25 cellular contexts compared by ENCODE assay signal in the genomic region with DNA sequence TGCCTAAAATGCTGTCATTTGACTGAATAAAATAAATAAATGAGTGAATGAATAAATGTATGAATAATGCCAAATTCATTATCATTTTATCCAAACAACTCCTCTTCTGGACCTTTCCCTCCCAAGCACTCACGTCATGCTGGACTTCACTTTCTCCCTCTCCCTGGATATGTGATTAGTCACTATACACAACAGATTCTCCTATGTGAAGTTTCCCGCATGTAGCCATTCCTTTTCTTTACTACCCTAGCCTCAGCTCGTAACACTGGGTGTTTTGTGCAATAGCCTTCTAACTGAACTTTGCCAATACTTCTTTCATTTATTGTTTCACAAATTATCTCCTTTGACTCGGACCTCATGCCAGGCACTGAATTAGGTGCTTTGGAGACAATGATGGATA.
A peak's percentile ranks its signal among the peaks of the same experiment; 100 is the strongest.
DNase-seq lines count a peak whose midpoint lies in the region; ATAC-seq, FAIRE-seq and TF ChIP-seq lines count a peak whose summit lies in the region.
"Had no signal": no experiment of that assay in that cellular context is flagged by ENCODE, and none has a peak within 500 bp of the region (broad histone marks: within the 10 kb centered on the region; RNA-seq: fewer than 3 reads in every experiment).

No MANE protein-coding gene starts in this region.

- no peaks in the 10 kb centered on the region for H4K20me1 ChIP-seq in fibroblast of lung (ENCODE audit: control insufficient read depth, extremely low read depth, insufficient read depth, low read length)
- H4K20me1 ChIP-seq: BLaER1 treated with 17β-estradiol and CSF1 and Interleukin-3, amounts not matched to agents 10 nM and 100 nM had no signal

- no peak for FAIRE-seq in urothelium cell line (lab: Jason Lieb, UNC)
- FAIRE-seq: A204.1, D721Med had no signal

- no peak overlapping the region for H2AFZ ChIP-seq in fibroblast of lung (ENCODE audit: low read length)
- H2AFZ ChIP-seq: GM23338 had no signal

- peaks cover 29% of the 10 kb centered on the region for H3K9me3 ChIP-seq in MG63
- no peaks in the 10 kb centered on the region for H3K9me3 ChIP-seq in fibroblast of lung (ENCODE audit: control insufficient read depth, insufficient read depth, low read depth, low read length)
- peaks cover 0 to 3% (median 0%) of the 10 kb centered on the region in 4 donors for H3K9me3 ChIP-seq in Peyer's patch

- no peaks in the 10 kb centered on the region for H3K36me3 ChIP-seq in MG63
- H3K36me3 ChIP-seq in fibroblast of lung (ENCODE audit: control insufficient read depth, insufficient read depth, low read length) = no peaks in the 10 kb centered on the region
- no peaks in the 10 kb centered on the region for H3K36me3 ChIP-seq in Peyer's patch
- H3K36me3 ChIP-seq: BLaER1 treated with 17β-estradiol and CSF1 and Interleukin-3, amounts not matched to agents 10 nM and 100 nM had no signal

- H3K4me3 ChIP-seq in MG63 (no peak overlapping the region), fibroblast of lung (replicated peaks in 1 of 4; ENCODE audit: control extremely low read depth in 1 of 4, insufficient read depth in 1 of 4, low read depth in 3 of 4, low read length in 4 of 4) (no peak overlapping the region), Peyer's patch (no peak overlapping the region)
- H3K4me3 ChIP-seq: BLaER1 treated with 17β-estradiol and CSF1 and Interleukin-3, amounts not matched to agents 10 nM and 100 nM; GM23338; SK-N-MC had no signal

- H3K4me2 ChIP-seq in fibroblast of lung (ENCODE audit: extremely low read depth, insufficient read depth, low read length) = no peak overlapping the region
- H3K4me2 ChIP-seq: BLaER1 treated with 17β-estradiol and CSF1 and Interleukin-3, amounts not matched to agents 10 nM and 100 nM; GM23338 had no signal

- peak; percentile 91 for ATAC-seq in omental fat pad (ENCODE audit: low FRiP score)
- ATAC-seq: GM23338, Panc1 had no signal

- DNase-seq in EH (ENCODE audit: low read depth) (peak; percentile 60), MG63 (peak; percentile 9), fibroblast of lung (ENCODE audit: low read depth in 2 of 2) (peak; percentile 68 to 75), omental fat pad (ENCODE audit: low spot score) (no peak), urothelium cell line (ENCODE audit: low spot score) (no peak), NCI-H1436 (lab: John Stamatoyannopoulos, UW) (no peak), Peyer's patch (no peak), NCI-H128 (lab: John Stamatoyannopoulos, UW; ENCODE audit: unreplicated experiment) (no peak)
- DNase-seq: AML-193; CD4-positive, alpha-beta T cell; H9; KG1; MM.1S; NCI-H1417; NCI-H1694 treated with DMSO at 0.1 percent for 48 hours; NCI-H2081; NCI-H2227 treated with DMSO at 0.1 percent for 48 hours; NCI-H526 treated with DMSO at 0.1 percent for 48 hours; SIG-M5 had no signal

- TF ChIP-seq CTCF in fibroblast of lung (conservative IDR thresholded peaks at IDR 0.05 in 1 of 2, IDR thresholded peaks at IDR 0.05 in 1 of 2; ENCODE audit: low read depth in 1 of 2, low read length in 2 of 2) (no peak), omental fat pad (IDR thresholded peaks at IDR 0.05) (no peak), Peyer's patch (IDR thresholded peaks at IDR 0.05) (no peak)

- H3K27ac ChIP-seq in fibroblast of lung (ENCODE audit: insufficient read depth, low read length) (no peak overlapping the region), Peyer's patch (no peak overlapping the region)
- H3K27ac ChIP-seq: BLaER1 treated with 17β-estradiol and CSF1 and Interleukin-3, amounts not matched to agents 10 nM and 100 nM; SK-N-MC had no signal

- H3K27me3 ChIP-seq in MG63 (no peaks in the 10 kb centered on the region), fibroblast of lung (ENCODE audit: control insufficient read depth, insufficient read depth, low read length) (no peaks in the 10 kb centered on the region), Peyer's patch (no peaks in the 10 kb centered on the region)
- H3K27me3 ChIP-seq: BLaER1 treated with 17β-estradiol and CSF1 and Interleukin-3, amounts not matched to agents 10 nM and 100 nM had no signal

- no peaks in the 10 kb centered on the region for H3K4me1 ChIP-seq in fibroblast of lung (ENCODE audit: control insufficient read depth, extremely low read depth, insufficient read depth, low read length)
- no peaks in the 10 kb centered on the region for H3K4me1 ChIP-seq in Peyer's patch
- H3K4me1 ChIP-seq: BLaER1 treated with 17β-estradiol and CSF1 and Interleukin-3, amounts not matched to agents 10 nM and 100 nM had no signal

- no peak for TF ChIP-seq POLR2A in Peyer's patch (IDR thresholded peaks at IDR 0.05)

- H3K79me2 ChIP-seq in fibroblast of lung (ENCODE audit: control insufficient read depth, insufficient read depth, low read length) = no peaks in the 10 kb centered on the region

- no peak overlapping the region for H3K9ac ChIP-seq in fibroblast of lung (ENCODE audit: insufficient read depth, low read length)
- H3K9ac ChIP-seq: BLaER1 treated with 17β-estradiol and CSF1 and Interleukin-3, amounts not matched to agents 10 nM and 100 nM had no signal

Comparison
In these comparisons a context has a peak if more than half of its experiments do, and no peak if none do; other contexts are left out.
1. DNase-seq: peak in EH (single experiment), MG63 (single experiment) and fibroblast of lung (2 of 2); none in omental fat pad (single experiment), urothelium cell line (single experiment), NCI-H1436 (single experiment), Peyer's patch (0 of 3) and NCI-H128 (single experiment).